9 cellular contexts compared by ENCODE assay signal in the genomic region with DNA sequence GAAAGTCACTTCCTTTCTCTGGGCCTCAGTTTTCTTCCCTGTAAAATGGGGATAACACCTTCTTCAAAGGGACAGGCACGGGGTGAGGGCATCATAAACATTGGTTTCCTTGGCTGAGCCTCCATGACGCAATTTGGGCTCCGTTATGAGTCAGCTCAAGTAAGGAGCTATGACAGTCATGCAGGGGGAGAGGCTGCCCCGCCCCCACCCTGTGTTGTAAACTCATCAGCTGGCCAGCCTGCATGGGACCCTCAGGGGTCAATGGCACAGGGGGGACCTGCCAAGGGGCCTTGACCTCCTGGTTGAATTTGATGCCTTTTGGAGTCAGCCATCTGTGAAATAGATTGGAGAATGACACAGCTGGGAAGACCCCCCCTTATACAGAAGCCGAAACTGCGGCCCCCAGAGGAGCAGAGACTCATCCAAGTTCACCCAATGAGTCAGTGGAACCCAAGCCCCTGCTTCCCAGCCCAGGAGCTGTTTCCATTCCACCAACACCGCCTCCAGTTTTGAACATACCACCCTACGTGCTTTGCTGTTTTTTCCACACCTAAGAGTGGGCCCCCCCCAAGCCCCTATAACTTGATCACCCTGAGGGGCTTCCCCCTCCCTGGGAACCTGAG. TPM values are rescaled to one million over a fixed set of nuclear protein-coding genes. Genes with fewer than 3 reads are reported as not detected.
A peak's percentile ranks its signal among the peaks of the same experiment; 100 is the strongest.
DNase-seq lines count a peak whose midpoint lies in the region; ATAC-seq and TF ChIP-seq lines count a peak whose summit lies in the region.
"Had no signal": no experiment of that assay in that cellular context is flagged by ENCODE, and none has a peak within 500 bp of the region (broad histone marks: within the 10 kb centered on the region; RNA-seq: fewer than 3 reads in every experiment).

No MANE protein-coding gene starts in this region.

- H3K79me2 ChIP-seq in hepatocyte: no peaks in the 10 kb centered on the region

- ATAC-seq in HG02885 (IDR thresholded peaks at IDR 0.05; ENCODE audit: poor library complexity, unreplicated experiment): no peak

- no peaks in the 10 kb centered on the region for H3K9me3 ChIP-seq in hepatocyte (ENCODE audit: low read depth)

- H3K4me3 ChIP-seq in hepatocyte: no peak overlapping the region

- no peaks in the 10 kb centered on the region for H3K36me3 ChIP-seq in hepatocyte (replicated peaks; ENCODE audit: insufficient read depth, low read depth)

- H3K9me2 ChIP-seq in hepatocyte (replicated peaks; ENCODE audit: insufficient read depth): no peaks in the 10 kb centered on the region

- no peaks in the 10 kb centered on the region for H4K20me1 ChIP-seq in hepatocyte (ENCODE audit: insufficient read depth, poor library complexity, severe bottlenecking)

- no peak overlapping the region for H3K27ac ChIP-seq in hepatocyte

- no peak overlapping the region for H2AFZ ChIP-seq in hepatocyte

- WGBS in hepatocyte (ENCODE audit: low lambda C conversion rate, missing lambda C conversion rate): 79% methylated on average over 8 of the region's 8 CpGs

- H3K27me3 ChIP-seq in hepatocyte: no peaks in the 10 kb centered on the region

- H3K4me1 ChIP-seq in hepatocyte (ENCODE audit: insufficient read depth): no peaks in the 10 kb centered on the region

- no peak for TF ChIP-seq CTCF in hepatocyte (IDR thresholded peaks at IDR 0.05; ENCODE audit: poor library complexity)

- peak; percentile 79 for DNase-seq in stimulated activated naive CD4-positive, alpha-beta T cell treated with Interleukin-2 at 50 U/mL for 16 hours (lab: John Stamatoyannopoulos, UW)
- DNase-seq in stimulated activated naive CD4-positive, alpha-beta T cell (lab: John Stamatoyannopoulos, UW): no peak
- DNase-seq in activated CD8-positive, alpha-beta memory T cell treated with anti-CD3 and anti-CD28 coated beads for 48 hours (ENCODE audit: low read depth in 2 of 3, low spot score in 2 of 3): peak in 2 of 3 experiments; percentile 71 to 74
- DNase-seq in hepatocyte (ENCODE audit: low spot score): peak; percentile 23
- DNase-seq in SK-N-DZ (ENCODE audit: low spot score): no peak
- no peak for DNase-seq in NCI-H1092 treated with DMSO at 0.1 percent for 48 hours (lab: John Stamatoyannopoulos, UW)
- no peak for DNase-seq in NCI-H1417 treated with DMSO at 0.1 percent for 48 hours (lab: John Stamatoyannopoulos, UW)
- DNase-seq: NCI-H748 treated with DMSO at 0.1 percent for 48 hours had no signal

- no peak overlapping the region for H3K4me2 ChIP-seq in hepatocyte

RNA-seq across cellular contexts. Expression of gene RUNX3, which starts 36.8 kb away (rescaled TPM):
- total RNA-seq in hepatocyte: 0.13 and 0.28 TPM in 2 replicates
- 0.16 and 0.67 TPM in 2 replicates for polyA plus RNA-seq in hepatocyte
- polyA plus RNA-seq in SK-N-DZ (2014; cell fraction: cytosol; rRNA removed): 0.05 TPM in 1 of 2 replicates, not detected in the other
- polyA plus RNA-seq in SK-N-DZ (2014; cell fraction: nucleus; rRNA removed): not detected in 2 replicates

Comparison
In these comparisons a context has a peak if more than half of its experiments do, and no peak if none do; other contexts are left out.
1. DNase-seq: peak in stimulated activated naive CD4-positive, alpha-beta T cell treated with Interleukin-2 at 50 U/mL for 16 hours (single experiment), activated CD8-positive, alpha-beta memory T cell treated with anti-CD3 and anti-CD28 coated beads for 48 hours (2 of 3) and hepatocyte (single experiment); none in stimulated activated naive CD4-positive, alpha-beta T cell (0 of 6), SK-N-DZ (single experiment), NCI-H1092 treated with DMSO at 0.1 percent for 48 hours (single experiment) and NCI-H1417 treated with DMSO at 0.1 percent for 48 hours (single experiment).